35 cellular contexts compared by ENCODE assay signal in the genomic region with DNA sequence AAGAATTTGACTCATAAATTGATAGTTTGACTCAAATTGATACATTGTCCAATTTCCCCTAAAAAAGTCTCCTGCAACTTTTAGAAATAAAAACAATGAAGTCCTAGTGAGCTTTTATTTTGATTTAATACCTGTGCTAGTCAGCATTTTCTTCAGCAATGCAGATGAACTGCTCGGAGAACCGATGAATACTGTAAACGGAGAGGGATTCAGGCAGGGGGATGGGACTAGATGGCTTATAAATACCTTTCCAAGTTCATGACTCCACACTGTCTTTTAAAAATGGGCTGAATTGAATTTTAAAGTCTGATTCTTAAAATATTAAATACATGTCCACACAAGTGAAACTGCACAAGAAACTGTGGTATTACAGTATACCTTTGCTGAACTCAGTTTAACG.
"Had no signal": no experiment of that assay in that cellular context is flagged by ENCODE, and none has a peak within 500 bp of the region (broad histone marks: within the 10 kb centered on the region; RNA-seq: fewer than 3 reads in every experiment).

No MANE protein-coding gene starts in this region.

- H3K4me2 ChIP-seq: PC-9 had no signal

- H3K4me1 Mint-ChIP-seq: activated naive CD8-positive, alpha-beta T cell treated with anti-CD3 and anti-CD28 coated beads for 36 hours had no signal

- FAIRE-seq: RCC 7860 had no signal

- H3K4me3 Mint-ChIP-seq: activated CD8-positive, alpha-beta T cell treated with anti-CD3 and anti-CD28 coated beads for 36 hours; activated naive CD8-positive, alpha-beta T cell treated with anti-CD3 and anti-CD28 coated beads for 36 hours; activated T-cell treated with anti-CD3 and anti-CD28 coated beads, Interleukin-2, amount 50 U/mL, for 4 hours had no signal

- H3K36me3 ChIP-seq: brain microvascular endothelial cell had no signal

- H3K4me3 ChIP-seq: PC-9 had no signal

- H3K27ac ChIP-seq: brain microvascular endothelial cell, PC-9, RWPE1, VCaP had no signal

- DNase-seq: activated CD4-positive, alpha-beta T cell treated with anti-CD3 and anti-CD28 coated beads for 1 hour; activated CD4-positive, alpha-beta T cell treated with anti-CD3 and anti-CD28 coated beads for 48 hours; activated CD4-positive, alpha-beta T cell treated with anti-CD3 and anti-CD28 coated beads, Interleukin-2, amount 50 U/mL, for 4 hours; activated CD4-positive, CD25-positive, alpha-beta regulatory T cell; activated CD8-positive, alpha-beta T cell treated with anti-CD3 and anti-CD28 coated beads for 36 hours; activated effector memory CD4-positive, alpha-beta T cell treated with anti-CD3 and anti-CD28 coated beads, Interleukin-2, amount 50 U/mL, for 16 hours; activated naive CD4-positive, alpha-beta T cell; activated naive CD4-positive, alpha-beta T cell treated with anti-CD3 and anti-CD28 coated beads, Interleukin-2, amount 50 U/mL, for 16 hours; activated naive CD8-positive, alpha-beta T cell treated with anti-CD3 and anti-CD28 coated beads for 36 hours; activated T-cell treated with anti-CD3 and anti-CD28 coated beads, Interleukin-2, amount 50 U/mL, for 4 hours; amniotic stem cell; aorta; brain microvascular endothelial cell; central memory CD4-positive, alpha-beta T cell; MM.1S; NCI-H1092; NCI-H146; NCI-H187; NCI-H2029 treated with DMSO at 0.1 percent for 48 hours; NCI-H2107; NCI-H2171; NCI-H510A; NCI-H526; NCI-H748 treated with DMSO at 0.1 percent for 48 hours; SIG-M5; SW 1271; T-helper 1 cell; T-helper 2 cell; T-helper 9 cell had no signal

- ATAC-seq: activated CD8-positive, alpha-beta T cell treated with anti-CD3 and anti-CD28 coated beads for 36 hours; activated T-cell treated with anti-CD3 and anti-CD28 coated beads, Interleukin-2, amount 50 U/mL, for 4 hours; Right ventricle myocardium inferior; SK-N-SH treated with all-trans-retinoic acid at 6 μM for 48 hours had no signal

- H2AFZ ChIP-seq: PC-9 had no signal

- H3K9me3 Mint-ChIP-seq: activated CD8-positive, alpha-beta T cell treated with anti-CD3 and anti-CD28 coated beads for 36 hours; activated naive CD8-positive, alpha-beta T cell treated with anti-CD3 and anti-CD28 coated beads for 36 hours; activated T-cell treated with anti-CD3 and anti-CD28 coated beads, Interleukin-2, amount 50 U/mL, for 4 hours had no signal

- H3K27me3 Mint-ChIP-seq: activated CD8-positive, alpha-beta T cell treated with anti-CD3 and anti-CD28 coated beads for 36 hours; activated naive CD8-positive, alpha-beta T cell treated with anti-CD3 and anti-CD28 coated beads for 36 hours had no signal

- H3K27ac Mint-ChIP-seq: activated CD8-positive, alpha-beta T cell treated with anti-CD3 and anti-CD28 coated beads for 36 hours; activated naive CD8-positive, alpha-beta T cell treated with anti-CD3 and anti-CD28 coated beads for 36 hours had no signal

- H3K27me3 ChIP-seq: brain microvascular endothelial cell had no signal

- H3K36me3 Mint-ChIP-seq: activated naive CD8-positive, alpha-beta T cell treated with anti-CD3 and anti-CD28 coated beads for 36 hours had no signal
